8 cellular contexts compared by ENCODE assay signal in the genomic region with DNA sequence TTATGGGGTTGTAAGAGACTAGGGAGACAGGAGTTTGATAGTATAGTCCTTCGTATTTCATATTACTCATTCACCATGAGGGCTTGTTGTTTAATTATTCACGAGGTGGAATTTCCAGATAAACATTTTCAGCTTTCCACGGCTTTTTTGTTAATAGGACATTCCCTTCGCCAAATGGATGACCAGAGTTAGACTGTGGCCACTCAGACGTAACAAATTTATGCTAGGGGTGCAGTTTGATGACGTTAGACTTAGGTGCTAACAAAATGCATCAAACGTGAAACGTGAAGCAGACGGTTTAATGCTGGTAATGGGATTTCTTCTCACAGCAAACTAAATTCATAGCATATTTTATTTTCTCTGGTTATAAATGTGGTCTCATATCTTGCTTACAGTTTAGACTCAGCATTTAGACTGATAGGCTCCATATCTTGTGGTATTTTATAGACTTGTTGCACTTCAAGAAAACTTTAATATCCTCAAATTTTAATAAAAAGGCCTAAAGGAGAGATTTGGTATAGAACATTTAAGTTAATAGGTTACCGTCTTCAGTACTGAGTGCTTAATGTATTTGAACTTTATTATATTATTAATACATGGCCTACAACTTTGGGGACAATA. TPM values are rescaled to one million over a fixed set of nuclear protein-coding genes. Genes with fewer than 3 reads are reported as not detected.
DNase-seq lines count a peak whose midpoint lies in the region; ATAC-seq, FAIRE-seq and TF ChIP-seq lines count a peak whose summit lies in the region.

No MANE protein-coding gene starts in this region.

- H3K4me1 ChIP-seq in endothelial cell of umbilical vein (ENCODE audit: control insufficient read depth, extremely low read depth, insufficient read depth, low read length) (peaks cover 23% of the 10 kb centered on the region), tibial nerve (peaks cover 0 to 63% (median 40%) of the 10 kb centered on the region in 4 donors)

- WGBS in tibial nerve, 2 donors = 43 to 44% methylated on average over 10 of the region's 10 CpGs

- H3K27ac ChIP-seq in endothelial cell of umbilical vein (ENCODE audit: insufficient read depth, low read depth, low read length) (no peak overlapping the region), tibial nerve (peak overlapping the region in 2 of 4 donors; percentile 11 to 95)

- H3K9me1 ChIP-seq in endothelial cell of umbilical vein (replicated peaks; ENCODE audit: control insufficient read depth, extremely low read depth, insufficient read depth, low read length) = no peaks in the 10 kb centered on the region

- dilution Hi-C loops in endothelial cell of umbilical vein (cut with MboI; ENCODE audit: extremely low pct_ligation_motif_present, low sequenced_read_pairs) = no loop called here

- intact Hi-C loops in endothelial cell of umbilical vein (cut with micrococcal nuclease) = no loop called here

- no peak for TF ChIP-seq EP300 in tibial nerve (IDR thresholded peaks at IDR 0.05)

- H3K36me3 ChIP-seq in endothelial cell of umbilical vein (ENCODE audit: control insufficient read depth in 2 of 2, extremely low read depth in 1 of 2, insufficient read depth in 2 of 2, low read length in 2 of 2) = peaks cover 7 to 10% of the 10 kb centered on the region in 2 experiments
- peaks cover 0 to 25% (median 7%) of the 10 kb centered on the region in 3 donors for H3K36me3 ChIP-seq in tibial nerve

- TF ChIP-seq POLR2A in endothelial cell of umbilical vein (IDR thresholded peaks at IDR 0.05; ENCODE audit: low read depth, low read length) (no peak), tibial nerve (IDR thresholded peaks at IDR 0.05) (no peak)

- TF ChIP-seq CTCF in endothelial cell of umbilical vein (IDR thresholded peaks at IDR 0.05; ENCODE audit: extremely low read depth in 1 of 2, insufficient read depth in 1 of 2, low read depth in 1 of 2, low read length in 2 of 2) (no peak), tibial nerve (IDR thresholded peaks at IDR 0.05) (no peak)

- peak overlapping the region in 2 of 3 experiments; percentile 11 to 88 for H3K4me3 ChIP-seq in endothelial cell of umbilical vein (replicated peaks in 1 of 3; ENCODE audit: insufficient read depth in 1 of 3, low read depth in 1 of 3, low read length in 3 of 3)
- peak overlapping the region; percentile 79 for H3K4me3 ChIP-seq in skeletal muscle cell (ENCODE audit: low read depth, low read length)
- peak overlapping the region in 2 of 4 donors; percentile 68 to 90 for H3K4me3 ChIP-seq in tibial nerve

- H4K20me1 ChIP-seq in endothelial cell of umbilical vein (replicated peaks; ENCODE audit: control insufficient read depth, extremely low read depth, insufficient read depth, low read length) = peaks cover 19% of the 10 kb centered on the region

- peak; percentile 54 for FAIRE-seq in endothelial cell of umbilical vein (lab: Jason Lieb, UNC)
- FAIRE-seq in frontal cortex (lab: Jason Lieb, UNC) = no peak

- peaks cover 70% of the 10 kb centered on the region for H3K79me2 ChIP-seq in endothelial cell of umbilical vein (ENCODE audit: control insufficient read depth, insufficient read depth, low read length)

- no TSS peak for BruUV-seq in endothelial cell of umbilical vein (replicated peaks; lab: Mats Ljungman, UMichigan)

- H3K4me2 ChIP-seq in endothelial cell of umbilical vein (ENCODE audit: insufficient read depth, low read length) = peak overlapping the region; percentile 87

- DNase-seq in NCI-H510A treated with DMSO at 0.1 percent for 48 hours (lab: John Stamatoyannopoulos, UW) (peak; percentile 13), NCI-H510A (lab: John Stamatoyannopoulos, UW) (no peak), OCI-M1 (lab: John Stamatoyannopoulos, UW) (peak; percentile 58), endothelial cell of umbilical vein (ENCODE audit: low read depth, low spot score) (peak; percentile 18), skeletal muscle cell (ENCODE audit: low read depth) (no peak), tibial nerve (ENCODE audit: low spot score in 2 of 2) (no peak), frontal cortex (ENCODE audit: low spot score in 2 of 2) (no peak)

- POLR2A ChIA-PET in endothelial cell of umbilical vein (lab: Charles Lee) = no interaction called here

- H2AFZ ChIP-seq in endothelial cell of umbilical vein (ENCODE audit: low read depth, low read length) = no peak overlapping the region

- peak overlapping the region; percentile 19 for H3K9ac ChIP-seq in endothelial cell of umbilical vein (replicated peaks; ENCODE audit: extremely low read depth, insufficient read depth, low read length)

- H3K9me3 ChIP-seq in endothelial cell of umbilical vein (replicated peaks; ENCODE audit: control insufficient read depth, insufficient read depth, low read length) = no peaks in the 10 kb centered on the region
- no peaks in the 10 kb centered on the region for H3K9me3 ChIP-seq in tibial nerve

- CTCF ChIA-PET in endothelial cell of umbilical vein (lab: Charles Lee) = no interaction called here

- ATAC-seq in GM19397 (IDR thresholded peaks at IDR 0.05; ENCODE audit: unreplicated experiment) = no peak

- no peaks in the 10 kb centered on the region for H3K27me3 ChIP-seq in endothelial cell of umbilical vein (ENCODE audit: control insufficient read depth in 2 of 2, insufficient read depth in 2 of 2, low read length in 2 of 2)
- no peaks in the 10 kb centered on the region for H3K27me3 ChIP-seq in tibial nerve

TF ChIP-seq in endothelial cell of umbilical vein, 7 proteins besides CTCF, POLR2A, EP300 and RAD21:
- TF ChIP-seq MAX (IDR thresholded peaks at IDR 0.05; ENCODE audit: insufficient read depth, insufficient read length) = no peak
- no peak for TF ChIP-seq GATA2 (IDR thresholded peaks at IDR 0.05; ENCODE audit: insufficient read depth, insufficient read length, low read depth, low read length)
- no peak for TF ChIP-seq POLR2AphosphoS5 (IDR thresholded peaks at IDR 0.05; ENCODE audit: insufficient read depth, low read depth, low read length)
- no peak for TF ChIP-seq MYC (IDR thresholded peaks at IDR 0.05; ENCODE audit: low read depth, low read length)
- no peak for TF ChIP-seq JUN (IDR thresholded peaks at IDR 0.05; ENCODE audit: borderline replicate concordance, insufficient read depth, insufficient read length, low read depth)
- no peak for TF ChIP-seq FOS (IDR thresholded peaks at IDR 0.05; ENCODE audit: borderline replicate concordance, insufficient read depth, low read length)
- no peak for TF ChIP-seq EZH2 (IDR thresholded peaks at IDR 0.05; ENCODE audit: borderline replicate concordance, low read depth, low read length, severe bottlenecking)

RNA-seq across cellular contexts. Expression of gene DHX9, which starts 2.3 kb away (rescaled TPM):
- 219 and 220 TPM in 2 replicates for total RNA-seq in endothelial cell of umbilical vein
- polyA plus RNA-seq in endothelial cell of umbilical vein = 93.1 and 142 TPM in 2 replicates
- polyA plus RNA-seq in endothelial cell of umbilical vein (2011; cell fraction: cytosol; rRNA removed) = 150 and 175 TPM in 2 replicates
- polyA plus RNA-seq in endothelial cell of umbilical vein (2011; cell fraction: nucleus; rRNA removed) = 203 and 301 TPM in 2 replicates
- polyA plus RNA-seq in endothelial cell of umbilical vein (2012) = 107 and 168 TPM in 2 replicates
- polyA minus RNA-seq in endothelial cell of umbilical vein = 261 and 270 TPM in 2 replicates
- 116 TPM for polyA minus RNA-seq in endothelial cell of umbilical vein (2011; cell fraction: cytosol; rRNA and poly(A)+ RNA removed)
- 173 and 247 TPM in 2 replicates for polyA minus RNA-seq in endothelial cell of umbilical vein (2011; cell fraction: nucleus; rRNA and poly(A)+ RNA removed)
- 100 to 1,000 TPM in 2 of 4 donors, 10 to 100 TPM in 2; 89.1 to 148 (median 109) TPM for total RNA-seq in tibial nerve
- 257 TPM for total RNA-seq in frontal cortex

RNA-seq across cellular contexts. Expression of gene NPL, which starts 51.9 kb away (rescaled TPM):
- total RNA-seq in endothelial cell of umbilical vein = 0.75 and 1.3 TPM in 2 replicates
- 0.14 TPM in 1 of 2 replicates, not detected in the other for polyA plus RNA-seq in endothelial cell of umbilical vein
- 0.23 and 0.32 TPM in 2 replicates for polyA plus RNA-seq in endothelial cell of umbilical vein (2011; cell fraction: cytosol; rRNA removed)
- polyA plus RNA-seq in endothelial cell of umbilical vein (2011; cell fraction: nucleus; rRNA removed) = 0.74 and 0.83 TPM in 2 replicates
- 0.27 and 0.55 TPM in 2 replicates for polyA plus RNA-seq in endothelial cell of umbilical vein (2012)
- 1.0 TPM in 1 of 2 replicates, not detected in the other for polyA minus RNA-seq in endothelial cell of umbilical vein
- polyA minus RNA-seq in endothelial cell of umbilical vein (2011; cell fraction: cytosol; rRNA and poly(A)+ RNA removed) = 3.1 TPM
- polyA minus RNA-seq in endothelial cell of umbilical vein (2011; cell fraction: nucleus; rRNA and poly(A)+ RNA removed) = not detected in 2 replicates
- 10 to 100 TPM in 2 of 4 donors, 1 to 10 TPM in 2; 2.2 to 45.9 (median 10.1) TPM for total RNA-seq in tibial nerve
- 24.1 TPM for total RNA-seq in frontal cortex

Comparison
In these comparisons a context has a peak if more than half of its experiments do, and no peak if none do; other contexts are left out.
1. DNase-seq: peak in NCI-H510A treated with DMSO at 0.1 percent for 48 hours (single experiment), OCI-M1 (single experiment) and endothelial cell of umbilical vein (single experiment); none in NCI-H510A (single experiment), skeletal muscle cell (single experiment), tibial nerve (0 of 2) and frontal cortex (0 of 2).